Comparison of ENCODE assay signal across 1 cellular context in the genomic region with DNA sequence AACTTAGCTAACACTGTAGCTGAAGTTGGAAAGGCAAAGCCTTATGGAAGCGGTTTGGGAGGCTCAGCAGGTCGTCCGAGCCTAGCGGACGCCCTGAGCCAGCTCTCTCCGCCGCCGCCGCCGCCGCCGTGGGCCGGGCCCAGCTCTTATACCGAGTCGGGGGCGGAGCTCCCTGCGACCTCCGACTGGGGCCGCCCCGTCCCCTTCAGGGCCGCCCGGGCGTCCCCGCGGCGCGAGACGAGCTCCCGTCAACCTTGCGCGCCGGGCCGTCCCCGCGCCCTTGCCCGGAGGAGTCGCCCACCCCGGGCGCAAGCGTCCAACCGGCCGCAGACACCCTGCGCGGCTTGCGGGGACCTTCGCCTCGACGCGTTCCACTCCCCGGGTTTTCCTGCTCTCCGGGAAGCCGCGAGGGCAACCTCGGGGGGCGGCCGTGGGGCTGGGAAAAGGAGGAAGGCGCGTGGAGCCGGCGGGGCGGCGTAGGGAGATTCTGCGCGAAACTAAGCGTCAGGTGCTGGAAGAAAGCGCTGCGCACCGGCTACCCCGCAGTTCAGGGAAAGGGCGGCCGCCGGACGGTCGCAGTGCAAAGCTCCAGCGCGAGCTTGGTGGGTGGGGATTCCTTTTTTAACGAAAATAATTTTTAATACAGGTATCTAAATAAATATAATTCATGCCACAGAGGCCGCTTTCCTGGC.
TF ChIP-seq lines count a peak whose summit lies in the region.

Gene SLC40A1 (minus strand): TSS at position 125 of the 692 bp plus-strand sequence. CDS start 326 bp downstream, outside the sequence.

TF ChIP-seq in K562, 482 proteins besides CTCF, POLR2A, EP300 and RAD21 (continued from another document and continues in another):
- TF ChIP-seq, protein P1, sequence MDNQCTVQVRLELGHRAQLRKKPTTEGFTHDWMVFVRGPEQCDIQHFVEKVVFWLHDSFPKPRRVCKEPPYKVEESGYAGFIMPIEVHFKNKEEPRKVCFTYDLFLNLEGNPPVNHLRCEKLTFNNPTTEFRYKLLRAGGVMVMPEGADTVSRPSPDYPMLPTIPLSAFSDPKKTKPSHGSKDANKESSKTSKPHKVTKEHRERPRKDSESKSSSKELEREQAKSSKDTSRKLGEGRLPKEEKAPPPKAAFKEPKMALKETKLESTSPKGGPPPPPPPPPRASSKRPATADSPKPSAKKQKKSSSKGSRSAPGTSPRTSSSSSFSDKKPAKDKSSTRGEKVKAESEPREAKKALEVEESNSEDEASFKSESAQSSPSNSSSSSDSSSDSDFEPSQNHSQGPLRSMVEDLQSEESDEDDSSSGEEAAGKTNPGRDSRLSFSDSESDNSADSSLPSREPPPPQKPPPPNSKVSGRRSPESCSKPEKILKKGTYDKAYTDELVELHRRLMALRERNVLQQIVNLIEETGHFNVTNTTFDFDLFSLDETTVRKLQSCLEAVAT (IDR thresholded peaks at IDR 0.05): peak in 1 of 2 experiments; percentile 26; a peak in 1 of 4 replicates
- TF ChIP-seq, protein P2, sequence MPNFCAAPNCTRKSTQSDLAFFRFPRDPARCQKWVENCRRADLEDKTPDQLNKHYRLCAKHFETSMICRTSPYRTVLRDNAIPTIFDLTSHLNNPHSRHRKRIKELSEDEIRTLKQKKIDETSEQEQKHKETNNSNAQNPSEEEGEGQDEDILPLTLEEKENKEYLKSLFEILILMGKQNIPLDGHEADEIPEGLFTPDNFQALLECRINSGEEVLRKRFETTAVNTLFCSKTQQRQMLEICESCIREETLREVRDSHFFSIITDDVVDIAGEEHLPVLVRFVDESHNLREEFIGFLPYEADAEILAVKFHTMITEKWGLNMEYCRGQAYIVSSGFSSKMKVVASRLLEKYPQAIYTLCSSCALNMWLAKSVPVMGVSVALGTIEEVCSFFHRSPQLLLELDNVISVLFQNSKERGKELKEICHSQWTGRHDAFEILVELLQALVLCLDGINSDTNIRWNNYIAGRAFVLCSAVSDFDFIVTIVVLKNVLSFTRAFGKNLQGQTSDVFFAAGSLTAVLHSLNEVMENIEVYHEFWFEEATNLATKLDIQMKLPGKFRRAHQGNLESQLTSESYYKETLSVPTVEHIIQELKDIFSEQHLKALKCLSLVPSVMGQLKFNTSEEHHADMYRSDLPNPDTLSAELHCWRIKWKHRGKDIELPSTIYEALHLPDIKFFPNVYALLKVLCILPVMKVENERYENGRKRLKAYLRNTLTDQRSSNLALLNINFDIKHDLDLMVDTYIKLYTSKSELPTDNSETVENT (CRISPR knock-in tag; IDR thresholded peaks at IDR 0.05): 0 out of 2 replicates have a peak, but pooled peaks have one; percentile 65
- peak; percentile 86 for TF ChIP-seq POLR2H (tag; IDR thresholded peaks at IDR 0.05; ENCODE audit: low read depth)
- TF ChIP-seq RBFOX2 (IDR thresholded peaks at IDR 0.05; ENCODE audit: low read depth, low read length): peak; percentile 90
- TF ChIP-seq L3MBTL2 (IDR thresholded peaks at IDR 0.05): peak; percentile 53
- peak; percentile 52; the same call in 1 of the 2 replicates for TF ChIP-seq POLR2AphosphoS5 (IDR thresholded peaks at IDR 0.05; ENCODE audit: control insufficient read depth, insufficient read depth, low read depth, low read length)
- TF ChIP-seq ZNF143 (CRISPR knock-in tag; IDR thresholded peaks at IDR 0.05): no peak
- no peak for TF ChIP-seq STAG1 (CRISPR knock-in tag; IDR thresholded peaks at IDR 0.05; ENCODE audit: borderline replicate concordance)
- peak in 1 of 2 experiments; percentile 47 for TF ChIP-seq E2F6 (IDR thresholded peaks at IDR 0.05; ENCODE audit: borderline replicate concordance in 1 of 2, extremely low read depth in 1 of 2, insufficient read depth in 1 of 2, insufficient read length in 1 of 2, low read depth in 1 of 2, low read length in 1 of 2, poor library complexity in 1 of 2, severe bottlenecking in 1 of 2)
- TF ChIP-seq TAF7 (tag; IDR thresholded peaks at IDR 0.05): no peak
- TF ChIP-seq RFX1 (IDR thresholded peaks at IDR 0.05): no peak
- TF ChIP-seq LEF1 (IDR thresholded peaks at IDR 0.05): no peak
- peak; percentile 76 for TF ChIP-seq NRF1 (conservative IDR thresholded peaks at IDR 0.05 in 1 of 2, IDR thresholded peaks at IDR 0.05 in 1 of 2)
- TF ChIP-seq ZNF589 (CRISPR knock-in tag; IDR thresholded peaks at IDR 0.05; ENCODE audit: low read depth): 0 out of 2 replicates have a peak, but pooled peaks have one; percentile 4
- peak; percentile 37 for TF ChIP-seq FIP1L1 (IDR thresholded peaks at IDR 0.05; ENCODE audit: low read depth, low read length, poor library complexity, severe bottlenecking)
- TF ChIP-seq ZNF24 (IDR thresholded peaks at IDR 0.05): 0 out of 2 replicates have a peak, but pooled peaks have one; percentile 51
- TF ChIP-seq SOX6 (IDR thresholded peaks at IDR 0.05): peak; percentile 22; the same call in 1 of the 2 replicates
- no peak for TF ChIP-seq ZKSCAN3 (CRISPR knock-in tag; IDR thresholded peaks at IDR 0.05)
- TF ChIP-seq RBBP5 (IDR thresholded peaks at IDR 0.05; ENCODE audit: borderline replicate concordance, insufficient read depth, low read length, poor library complexity, severe bottlenecking): peak; percentile 83
- TF ChIP-seq TFAP4 (CRISPR knock-in tag; IDR thresholded peaks at IDR 0.05; ENCODE audit: borderline replicate concordance): 0 out of 2 replicates have a peak, but pooled peaks have one; percentile 13
- no peak for TF ChIP-seq EWSR1 (IDR thresholded peaks at IDR 0.05; ENCODE audit: borderline replicate concordance, low read depth, partially characterized antibody)
- TF ChIP-seq, protein P3, sequence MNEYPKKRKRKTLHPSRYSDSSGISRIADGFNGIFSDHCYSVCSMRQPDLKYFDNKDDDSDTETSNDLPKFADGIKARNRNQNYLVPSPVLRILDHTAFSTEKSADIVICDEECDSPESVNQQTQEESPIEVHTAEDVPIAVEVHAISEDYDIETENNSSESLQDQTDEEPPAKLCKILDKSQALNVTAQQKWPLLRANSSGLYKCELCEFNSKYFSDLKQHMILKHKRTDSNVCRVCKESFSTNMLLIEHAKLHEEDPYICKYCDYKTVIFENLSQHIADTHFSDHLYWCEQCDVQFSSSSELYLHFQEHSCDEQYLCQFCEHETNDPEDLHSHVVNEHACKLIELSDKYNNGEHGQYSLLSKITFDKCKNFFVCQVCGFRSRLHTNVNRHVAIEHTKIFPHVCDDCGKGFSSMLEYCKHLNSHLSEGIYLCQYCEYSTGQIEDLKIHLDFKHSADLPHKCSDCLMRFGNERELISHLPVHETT (CRISPR knock-in tag; conservative IDR thresholded peaks at IDR 0.05 in 1 of 2, IDR thresholded peaks at IDR 0.05 in 1 of 2): peak in 1 of 2 experiments; percentile 57; a peak in 2 of 4 replicates
- TF ChIP-seq SMAD4 (CRISPR knock-in tag; conservative IDR thresholded peaks at IDR 0.05): no peak; the same call in 1 of the 2 replicates
- peak in 2 of 3 experiments; percentile 30 to 45 for TF ChIP-seq YY1 (IDR thresholded peaks at IDR 0.05; ENCODE audit: borderline replicate concordance in 1 of 3, control insufficient read depth in 1 of 3, extremely low read depth in 1 of 3, insufficient read depth in 3 of 3, insufficient read length in 1 of 3, insufficient replicate concordance in 2 of 3, low read depth in 1 of 3, low read length in 2 of 3)
- peak; percentile 56 for TF ChIP-seq SAFB (IDR thresholded peaks at IDR 0.05; ENCODE audit: borderline replicate concordance, low read depth, low read length)
- no peak for TF ChIP-seq ZNF655 (CRISPR knock-in tag; IDR thresholded peaks at IDR 0.05)
- TF ChIP-seq NFATC3 (IDR thresholded peaks at IDR 0.05): no peak
- no peak for TF ChIP-seq KAT8 (IDR thresholded peaks at IDR 0.05; ENCODE audit: low read depth)
- no peak for TF ChIP-seq GABPB1 (CRISPR knock-in tag; IDR thresholded peaks at IDR 0.05)
- TF ChIP-seq MAZ (CRISPR knock-in tag; conservative IDR thresholded peaks at IDR 0.05 in 1 of 2, IDR thresholded peaks at IDR 0.05 in 1 of 2): peak; percentile 30 to 63; a peak in 2 of 4 replicates
- no peak for TF ChIP-seq RBM14 (IDR thresholded peaks at IDR 0.05; ENCODE audit: borderline replicate concordance, insufficient read depth, low read depth, low read length)
- peak; percentile 72 for TF ChIP-seq KDM5B (IDR thresholded peaks at IDR 0.05; ENCODE audit: insufficient replicate concordance, low read depth, low read length)
- no peak for TF ChIP-seq CSDE1 (IDR thresholded peaks at IDR 0.05)
- peak; percentile 25; the same call in 1 of the 2 replicates for TF ChIP-seq MBD2 (IDR thresholded peaks at IDR 0.05; ENCODE audit: borderline replicate concordance, low read depth)
- TF ChIP-seq, protein P4, sequence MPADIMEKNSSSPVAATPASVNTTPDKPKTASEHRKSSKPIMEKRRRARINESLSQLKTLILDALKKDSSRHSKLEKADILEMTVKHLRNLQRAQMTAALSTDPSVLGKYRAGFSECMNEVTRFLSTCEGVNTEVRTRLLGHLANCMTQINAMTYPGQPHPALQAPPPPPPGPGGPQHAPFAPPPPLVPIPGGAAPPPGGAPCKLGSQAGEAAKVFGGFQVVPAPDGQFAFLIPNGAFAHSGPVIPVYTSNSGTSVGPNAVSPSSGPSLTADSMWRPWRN (IDR thresholded peaks at IDR 0.05; ENCODE audit: low read depth): no peak
- TF ChIP-seq, protein P5, sequence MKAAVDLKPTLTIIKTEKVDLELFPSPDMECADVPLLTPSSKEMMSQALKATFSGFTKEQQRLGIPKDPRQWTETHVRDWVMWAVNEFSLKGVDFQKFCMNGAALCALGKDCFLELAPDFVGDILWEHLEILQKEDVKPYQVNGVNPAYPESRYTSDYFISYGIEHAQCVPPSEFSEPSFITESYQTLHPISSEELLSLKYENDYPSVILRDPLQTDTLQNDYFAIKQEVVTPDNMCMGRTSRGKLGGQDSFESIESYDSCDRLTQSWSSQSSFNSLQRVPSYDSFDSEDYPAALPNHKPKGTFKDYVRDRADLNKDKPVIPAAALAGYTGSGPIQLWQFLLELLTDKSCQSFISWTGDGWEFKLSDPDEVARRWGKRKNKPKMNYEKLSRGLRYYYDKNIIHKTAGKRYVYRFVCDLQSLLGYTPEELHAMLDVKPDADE (conservative IDR thresholded peaks at IDR 0.05; ENCODE audit: control insufficient read depth, low read depth, low read length): peak; percentile 59; the same call in 1 of the 2 replicates
- TF ChIP-seq UBTF (IDR thresholded peaks at IDR 0.05; ENCODE audit: borderline replicate concordance in 1 of 2, low read depth in 2 of 2, low read length in 2 of 2): peak in 1 of 2 experiments; percentile 83; a peak in 3 of 4 replicates
- no peak for TF ChIP-seq SMARCE1 (IDR thresholded peaks at IDR 0.05)
- no peak for TF ChIP-seq RFX7 (CRISPR knock-in tag; IDR thresholded peaks at IDR 0.05)
- 0 out of 2 replicates have a peak, but pooled peaks have one; percentile 50 for TF ChIP-seq SUPT5H (IDR thresholded peaks at IDR 0.05)
- 0 out of 2 replicates have a peak, but pooled peaks have one; percentile 39 for TF ChIP-seq KDM2B (CRISPR knock-in tag; IDR thresholded peaks at IDR 0.05)
- TF ChIP-seq ZFX (CRISPR knock-in tag; IDR thresholded peaks at IDR 0.05): peak; percentile 50; the same call in 1 of the 2 replicates
- TF ChIP-seq NR2C2 (CRISPR knock-in tag; IDR thresholded peaks at IDR 0.05): no peak
- TF ChIP-seq NR2C2 (tag; IDR thresholded peaks at IDR 0.05): peak; percentile 79
- no peak for TF ChIP-seq ZNF146 (CRISPR knock-in tag; IDR thresholded peaks at IDR 0.05; ENCODE audit: unreplicated experiment)
- TF ChIP-seq CXXC5 (CRISPR knock-in tag; IDR thresholded peaks at IDR 0.05): peak; percentile 84
- peak; percentile 83 for TF ChIP-seq CCNT2 (IDR thresholded peaks at IDR 0.05; ENCODE audit: borderline replicate concordance, extremely low read depth, insufficient read length, low read depth, low read length)
- TF ChIP-seq NFE2 (IDR thresholded peaks at IDR 0.05; ENCODE audit: low read depth): no peak
